Comparison of ENCODE assay signal across 8 cellular contexts in genomic region chr17:30600062-30600829, GRCh38.
DNase-seq lines count a peak whose midpoint lies in the region; ATAC-seq and TF ChIP-seq lines count a peak whose summit lies in the region.

No MANE protein-coding gene starts in this region.

- H3K27me3 Mint-ChIP-seq in MCF 10A (ENCODE audit: insufficient read depth, unreplicated experiment), result no peaks in the 10 kb centered on the region

- H3K4me1 Mint-ChIP-seq in MCF 10A (ENCODE audit: insufficient read depth, unreplicated experiment), result peaks cover 12% of the 10 kb centered on the region

- CTCF ChIA-PET in MCF 10A (lab: Yijun Ruan, JAX), result interaction anchor here (0.7 kb wide), 1 partner anchor 13 kb away, joined by 3 read pairs; no protein-coding TSS in a partner anchor

- peak overlapping the region; percentile 92 for H3K9ac ChIP-seq in skeletal muscle satellite cell (ENCODE audit: low read depth, low read length)

- H3K4me2 ChIP-seq in skeletal muscle satellite cell (ENCODE audit: low read length), result peak overlapping the region; percentile 95

- POLR2A ChIA-PET in MCF 10A (lab: Yijun Ruan, JAX), result interaction anchor here (0.6 to 1.5 kb wide), 6 partner anchors 12 to 125 kb away, joined by 3 to 7 read pairs (median 4); partner anchors contain the start of gene GOSR1

- peak; percentile 85 for TF ChIP-seq CTCF in MCF 10A (IDR thresholded peaks at IDR 0.05; ENCODE audit: unreplicated experiment)

- DNase-seq in 8988T, result peak; percentile 80
- DNase-seq in NCI-H1694 treated with DMSO at 0.1 percent for 48 hours (lab: John Stamatoyannopoulos, UW), result peak; percentile 80
- DNase-seq in UCSD-AML1 (lab: John Stamatoyannopoulos, UW; ENCODE audit: unreplicated experiment), result peak; percentile 88
- peak; percentile 86 for DNase-seq in MCF 10A (ENCODE audit: unreplicated experiment)

- peak overlapping the region; percentile 87 for H3K4me3 ChIP-seq in iPS-18c (ENCODE audit: insufficient read depth, low read depth, low read length)
- peak overlapping the region; percentile 91 for H3K4me3 ChIP-seq in skeletal muscle satellite cell (ENCODE audit: low read length)

- peaks cover 16% of the 10 kb centered on the region for H3K4me1 ChIP-seq in skeletal muscle satellite cell (ENCODE audit: control insufficient read depth, insufficient read depth, low read length)

- intact Hi-C loops in MCF 10A (cut with micrococcal nuclease), result loop anchor here (1.0 kb wide), 1 partner anchor 123 kb away; the partner anchor contains the start of gene GOSR1

- H3K9me3 Mint-ChIP-seq in MCF 10A (ENCODE audit: unreplicated experiment), result no peaks in the 10 kb centered on the region

- H3K9me3 ChIP-seq in iPS-18c (ENCODE audit: control insufficient read depth, insufficient read depth, low read length), result no peaks in the 10 kb centered on the region
- H3K9me3 ChIP-seq in skeletal muscle satellite cell (replicated peaks; ENCODE audit: low read length), result no peaks in the 10 kb centered on the region

- no peaks in the 10 kb centered on the region for H3K36me3 ChIP-seq in skeletal muscle satellite cell (ENCODE audit: insufficient read depth, low read length)

- H3K27ac Mint-ChIP-seq in MCF 10A (ENCODE audit: low read depth, unreplicated experiment), result peak overlapping the region; percentile 89

- H3K27me3 ChIP-seq in skeletal muscle satellite cell (ENCODE audit: control insufficient read depth, insufficient read depth, low read length), result no peaks in the 10 kb centered on the region

- BruUV-seq in MCF 10A (replicated peaks; lab: Mats Ljungman, UMichigan), result no TSS peak

- peak; percentile 48 for ATAC-seq in GM18499 (IDR thresholded peaks at IDR 0.05; ENCODE audit: insufficient read depth, unreplicated experiment)
- ATAC-seq in HG02885 (IDR thresholded peaks at IDR 0.05; ENCODE audit: poor library complexity, unreplicated experiment), result peak; percentile 81

- H3K36me3 Mint-ChIP-seq in MCF 10A (ENCODE audit: insufficient read depth, unreplicated experiment), result peaks cover 5% of the 10 kb centered on the region

- peak overlapping the region; percentile 96 for H3K4me3 Mint-ChIP-seq in MCF 10A (ENCODE audit: unreplicated experiment)

Comparison
In these comparisons a context has a peak if more than half of its experiments do, and no peak if none do; other contexts are left out.
1. Peak in every context shown above with its lines: DNase-seq, ATAC-seq and H3K4me3 ChIP-seq.